1 cellular context compared by ENCODE assay signal in genomic region chr7:22823142-22823497, GRCh38.
TF ChIP-seq lines count a peak whose summit lies in the region.

No MANE protein-coding gene starts in this region.

TF ChIP-seq in K562, 482 proteins besides CTCF, POLR2A, EP300 and RAD21 (continued from another document):
- no peak for TF ChIP-seq ARID4B (CRISPR knock-in tag; IDR thresholded peaks at IDR 0.05)
- TF ChIP-seq ZBTB12 (CRISPR knock-in tag; IDR thresholded peaks at IDR 0.05), result no peak
- no peak for TF ChIP-seq GATAD2B (IDR thresholded peaks at IDR 0.05; ENCODE audit: borderline replicate concordance)
- TF ChIP-seq ZNF780A (CRISPR knock-in tag; IDR thresholded peaks at IDR 0.05), result no peak
- no peak for TF ChIP-seq SMARCE1 (IDR thresholded peaks at IDR 0.05)
- TF ChIP-seq DPF2 (IDR thresholded peaks at IDR 0.05), result no peak
- TF ChIP-seq MAZ (CRISPR knock-in tag; conservative IDR thresholded peaks at IDR 0.05 in 1 of 2, IDR thresholded peaks at IDR 0.05 in 1 of 2), result no peak
- TF ChIP-seq MAFF (IDR thresholded peaks at IDR 0.05; ENCODE audit: low read length), result no peak
- no peak for TF ChIP-seq FOS (IDR thresholded peaks at IDR 0.05; ENCODE audit: extremely low read depth, insufficient read length)
- no peak for TF ChIP-seq TFAP4 (CRISPR knock-in tag; IDR thresholded peaks at IDR 0.05; ENCODE audit: borderline replicate concordance)
- no peak for TF ChIP-seq RFX1 (IDR thresholded peaks at IDR 0.05)
- 0 out of 4 replicates have a peak, but pooled peaks of 1 of the 2 experiments have one; percentile 6 for TF ChIP-seq SRF (CRISPR knock-in tag; IDR thresholded peaks at IDR 0.05)
- no peak for TF ChIP-seq HDAC1 (IDR thresholded peaks at IDR 0.05)
- 0 out of 2 replicates have a peak, but pooled peaks have one; percentile 26 for TF ChIP-seq LEF1 (IDR thresholded peaks at IDR 0.05)
- TF ChIP-seq TAF1 (IDR thresholded peaks at IDR 0.05; ENCODE audit: control insufficient read depth, extremely low read depth, insufficient read depth, low read length, severe bottlenecking), result no peak
- no peak for TF ChIP-seq FIP1L1 (IDR thresholded peaks at IDR 0.05; ENCODE audit: low read depth, low read length, poor library complexity, severe bottlenecking)
- no peak for TF ChIP-seq ZNF644 (tag; IDR thresholded peaks at IDR 0.05; ENCODE audit: low read depth)
- TF ChIP-seq TRIM24 (IDR thresholded peaks at IDR 0.05), result 0 out of 4 replicates have a peak, but pooled peaks of 1 of the 2 experiments have one; percentile 8
- no peak for TF ChIP-seq MYNN (IDR thresholded peaks at IDR 0.05)
- TF ChIP-seq MYNN (CRISPR knock-in tag; IDR thresholded peaks at IDR 0.05), result no peak
- no peak for TF ChIP-seq ETS2 (tag; IDR thresholded peaks at IDR 0.05; ENCODE audit: borderline replicate concordance, poor library complexity, severe bottlenecking)
- no peak for TF ChIP-seq MEF2A (IDR thresholded peaks at IDR 0.05; ENCODE audit: control insufficient read depth, low read depth, low read length)
- no peak for TF ChIP-seq OTX1 (CRISPR knock-in tag; IDR thresholded peaks at IDR 0.05)
- TF ChIP-seq CBFA2T3 (IDR thresholded peaks at IDR 0.05), result no peak
- no peak for TF ChIP-seq TAL1 (IDR thresholded peaks at IDR 0.05)
- TF ChIP-seq ZFP1 (CRISPR knock-in tag; IDR thresholded peaks at IDR 0.05), result no peak
- no peak for TF ChIP-seq NRF1 (conservative IDR thresholded peaks at IDR 0.05 in 1 of 2, IDR thresholded peaks at IDR 0.05 in 1 of 2)
- no peak for TF ChIP-seq NCOA1 (IDR thresholded peaks at IDR 0.05; ENCODE audit: low read depth)
- no peak for TF ChIP-seq PATZ1 (CRISPR knock-in tag; IDR thresholded peaks at IDR 0.05; ENCODE audit: borderline replicate concordance)
- no peak for TF ChIP-seq GABPB1 (CRISPR knock-in tag; IDR thresholded peaks at IDR 0.05)
- peak; percentile 32; the same call in 1 of the 2 replicates for TF ChIP-seq FOSL1 (tag; conservative IDR thresholded peaks at IDR 0.05)
- TF ChIP-seq ZNF140 (CRISPR knock-in tag; IDR thresholded peaks at IDR 0.05), result no peak
